Comparison of ENCODE assay signal across 8 cellular contexts in genomic region chr5:89313804-89314588, GRCh38.
DNase-seq lines count a peak whose midpoint lies in the region; ATAC-seq, FAIRE-seq and TF ChIP-seq lines count a peak whose summit lies in the region.

No MANE protein-coding gene starts in this region.

- no peaks in the 10 kb centered on the region for H3K9me3 Mint-ChIP-seq in osteocyte (ENCODE audit: unreplicated experiment)

- DNase-seq in DMS 273 (lab: John Stamatoyannopoulos, UW; ENCODE audit: unreplicated experiment) (peak; percentile 59), GM19239 (ENCODE audit: insufficient read length, low spot score) (no peak), SHP77 (lab: John Stamatoyannopoulos, UW) (peak; percentile 21 to 33), germinal center (ENCODE audit: low spot score) (peak; percentile 9), urothelium cell line (ENCODE audit: low spot score) (peak; percentile 48), putamen (ENCODE audit: low spot score) (no peak), osteocyte (ENCODE audit: extremely low spot score, unreplicated experiment) (no peak)

- H3K4me3 Mint-ChIP-seq in osteocyte (ENCODE audit: unreplicated experiment), result no peak overlapping the region

- peak; percentile 100 for FAIRE-seq in GM19239 (lab: Jason Lieb, UNC)
- peak; percentile 37 for FAIRE-seq in urothelium cell line (lab: Jason Lieb, UNC)

- no peaks in the 10 kb centered on the region for H3K27me3 Mint-ChIP-seq in osteocyte (ENCODE audit: unreplicated experiment)

- H3K4me1 Mint-ChIP-seq in osteocyte (ENCODE audit: unreplicated experiment), result peaks cover 21% of the 10 kb centered on the region

- TF ChIP-seq CTCF in osteocyte (IDR thresholded peaks at IDR 0.05), result no peak

- H3K36me3 Mint-ChIP-seq in osteocyte (ENCODE audit: unreplicated experiment), result no peaks in the 10 kb centered on the region

- peak; percentile 97 for ATAC-seq in HG03159 (IDR thresholded peaks at IDR 0.05; ENCODE audit: unreplicated experiment)

- no peak overlapping the region for H3K27ac Mint-ChIP-seq in osteocyte (ENCODE audit: unreplicated experiment)

Comparison
In these comparisons a context has a peak if more than half of its experiments do, and no peak if none do; other contexts are left out.
1. DNase-seq: peak in DMS 273 (single experiment), SHP77 (2 of 2), germinal center (single experiment) and urothelium cell line (single experiment); none in GM19239 (single experiment), putamen (single experiment) and osteocyte (single experiment).